8 cellular contexts compared by ENCODE assay signal in genomic region chr19:55257461-55258411, GRCh38. TPM values are rescaled to one million over a fixed set of nuclear protein-coding genes. Genes with fewer than 3 reads are reported as not detected.
A peak's percentile ranks its signal among the peaks of the same experiment; 100 is the strongest.
DNase-seq lines count a peak whose midpoint lies in the region; ATAC-seq and TF ChIP-seq lines count a peak whose summit lies in the region.

No MANE protein-coding gene starts in this region.

- H3K9ac ChIP-seq in HUES48 (ENCODE audit: low read depth, low read length), result no peak overlapping the region

- no TSS peak for BruUV-seq in Caco-2 (replicated peaks; lab: Mats Ljungman, UMichigan)

- H3K4me3 ChIP-seq in Caco-2 (ENCODE audit: low read depth, low read length) (peak overlapping the region; percentile 85), HUES48 (ENCODE audit: low read depth, low read length) (peak overlapping the region; percentile 95), fibroblast of the aortic adventitia (ENCODE audit: low read depth, low read length) (peak overlapping the region; percentile 85)

- CTCF ChIA-PET in Caco-2 (lab: Charles Lee), result no interaction called here

- H3K4me1 ChIP-seq in Caco-2, result peaks cover 23% of the 10 kb centered on the region; the same call in 1 of the 2 replicates
- H3K4me1 ChIP-seq in HUES48 (ENCODE audit: control insufficient read depth, insufficient read depth, low read length), result peaks cover 18% of the 10 kb centered on the region

- H3K27ac Mint-ChIP-seq in Caco-2 (ENCODE audit: unreplicated experiment), result peak overlapping the region; percentile 81
- H3K27ac Mint-ChIP-seq in progenitor cell of endocrine pancreas, result peak overlapping the region; percentile 93

- TF ChIP-seq CTCF in Caco-2 (IDR thresholded peaks at IDR 0.05; ENCODE audit: insufficient read depth in 1 of 2, low read depth in 1 of 2, low read length in 1 of 2, severe bottlenecking in 1 of 2, unreplicated experiment in 1 of 2), result no peak
- TF ChIP-seq CTCF in fibroblast of the aortic adventitia (IDR thresholded peaks at IDR 0.05; ENCODE audit: insufficient read depth, low read length), result no peak
- TF ChIP-seq CTCF in progenitor cell of endocrine pancreas (IDR thresholded peaks at IDR 0.05; ENCODE audit: unreplicated experiment), result no peak

- peak in 1 of 2 experiments; percentile 32 for DNase-seq in Caco-2
- peak; percentile 34 to 45 for DNase-seq in activated CD4-positive, alpha-beta T cell treated with anti-CD3 and anti-CD28 coated beads, Interleukin-2, amount 50 U/mL, for 48 hours
- peak; percentile 4 for DNase-seq in fibroblast of the aortic adventitia (ENCODE audit: low read depth)
- no peak for DNase-seq in progenitor cell of endocrine pancreas (ENCODE audit: low spot score, unreplicated experiment)
- DNase-seq in cerebellum (ENCODE audit: low spot score), result no peak
- DNase-seq in NCI-H2196 (lab: John Stamatoyannopoulos, UW; ENCODE audit: unreplicated experiment), result no peak

- H3K9me3 Mint-ChIP-seq in Caco-2 (ENCODE audit: unreplicated experiment), result no peaks in the 10 kb centered on the region
- no peaks in the 10 kb centered on the region for H3K9me3 Mint-ChIP-seq in progenitor cell of endocrine pancreas (ENCODE audit: low read depth)

- H3K27me3 Mint-ChIP-seq in Caco-2 (ENCODE audit: insufficient read depth, unreplicated experiment), result no peaks in the 10 kb centered on the region
- no peaks in the 10 kb centered on the region for H3K27me3 Mint-ChIP-seq in progenitor cell of endocrine pancreas

- intact Hi-C loops in Caco-2 (cut with micrococcal nuclease; ENCODE audit: unreplicated experiment), result no loop called here

- H3K4me3 Mint-ChIP-seq in Caco-2 (ENCODE audit: unreplicated experiment) (peak overlapping the region; percentile 94), progenitor cell of endocrine pancreas (ENCODE audit: low read depth) (peak overlapping the region; percentile 97)

- H3K36me3 ChIP-seq in Caco-2 (ENCODE audit: control insufficient read depth, insufficient read depth, low read length) (peaks cover 3% of the 10 kb centered on the region), HUES48 (ENCODE audit: control insufficient read depth, insufficient read depth, low read length) (0 out of 2 replicates have a peak, but pooled peaks cover 9% of the 10 kb centered on the region)

- H3K9me3 ChIP-seq in Caco-2 (no peaks in the 10 kb centered on the region), HUES48 (ENCODE audit: control insufficient read depth, insufficient read depth, low read length) (no peaks in the 10 kb centered on the region)

- no peak overlapping the region for H3K27ac ChIP-seq in HUES48 (ENCODE audit: low read depth, low read length)

- H3K4me1 Mint-ChIP-seq in Caco-2 (ENCODE audit: low read depth, unreplicated experiment) (peaks cover 23% of the 10 kb centered on the region), progenitor cell of endocrine pancreas (ENCODE audit: low read depth) (peaks cover 23% of the 10 kb centered on the region)

- POLR2A ChIA-PET in Caco-2 (lab: Charles Lee), result no interaction called here

- H3K36me3 Mint-ChIP-seq in Caco-2 (ENCODE audit: insufficient read depth, unreplicated experiment) (peaks cover 42% of the 10 kb centered on the region), progenitor cell of endocrine pancreas (ENCODE audit: insufficient read depth) (peaks cover 3% of the 10 kb centered on the region)

- ATAC-seq in HG03432 (IDR thresholded peaks at IDR 0.05; ENCODE audit: unreplicated experiment), result no peak

- no peaks in the 10 kb centered on the region for H3K27me3 ChIP-seq in Caco-2 (replicated peaks; ENCODE audit: control insufficient read depth, insufficient read depth, low read length)
- H3K27me3 ChIP-seq in HUES48 (ENCODE audit: control insufficient read depth, insufficient read depth, low read length), result no peaks in the 10 kb centered on the region

RNA-seq across cellular contexts. Expression of gene PPP6R1, which starts 1.1 kb away (rescaled TPM):
- total RNA-seq in Caco-2 (2022) (113 and 118 TPM in 2 replicates), fibroblast of the aortic adventitia (ENCODE audit: low replicate concordance) (39.0 and 41.5 TPM in 2 replicates), progenitor cell of endocrine pancreas (70.9 and 72.3 TPM in 2 replicates), cerebellum (15.4 TPM)

RNA-seq across cellular contexts. Expression of gene HSPBP1, which starts 22.2 kb away (rescaled TPM):
- total RNA-seq in Caco-2 (2022), result 69.6 and 71.4 TPM in 2 replicates
- total RNA-seq in fibroblast of the aortic adventitia (ENCODE audit: low replicate concordance), result 29.1 and 48.3 TPM in 2 replicates
- total RNA-seq in progenitor cell of endocrine pancreas, result 46.1 and 46.9 TPM in 2 replicates
- total RNA-seq in cerebellum, result 12.5 TPM

RNA-seq across cellular contexts. Expression of gene BRSK1, which starts 26.1 kb away (rescaled TPM):
- total RNA-seq in Caco-2 (2022) (24.6 and 28.6 TPM in 2 replicates), fibroblast of the aortic adventitia (ENCODE audit: low replicate concordance) (5.2 and 9.0 TPM in 2 replicates), progenitor cell of endocrine pancreas (67.6 and 68.7 TPM in 2 replicates), cerebellum (69.8 TPM)

RNA-seq across cellular contexts. Expression of gene TMEM86B, which starts 29.2 kb away (rescaled TPM):
- total RNA-seq in Caco-2 (2022) (18.0 and 21.2 TPM in 2 replicates), fibroblast of the aortic adventitia (ENCODE audit: low replicate concordance) (1.7 and 1.8 TPM in 2 replicates), progenitor cell of endocrine pancreas (10.0 and 12.0 TPM in 2 replicates), cerebellum (3.1 TPM)

RNA-seq across cellular contexts. Expression of gene PTPRH, which starts 48.4 kb away (rescaled TPM):
- total RNA-seq in Caco-2 (2022) (2.3 and 2.7 TPM in 2 replicates), fibroblast of the aortic adventitia (ENCODE audit: low replicate concordance) (6.5 and 7.8 TPM in 2 replicates), progenitor cell of endocrine pancreas (0.43 and 1.6 TPM in 2 replicates), cerebellum (0.73 TPM)

Comparison
In these comparisons a context has a peak if more than half of its experiments do, and no peak if none do; other contexts are left out.
1. DNase-seq: peak in activated CD4-positive, alpha-beta T cell treated with anti-CD3 and anti-CD28 coated beads, Interleukin-2, amount 50 U/mL, for 48 hours (2 of 2) and fibroblast of the aortic adventitia (single experiment); none in progenitor cell of endocrine pancreas (single experiment), cerebellum (single experiment) and NCI-H2196 (single experiment).
2. Peak in every context shown above with its lines, with median percentiles within 50 percentile points of each other: H3K4me3 ChIP-seq.